In the genomic region with DNA sequence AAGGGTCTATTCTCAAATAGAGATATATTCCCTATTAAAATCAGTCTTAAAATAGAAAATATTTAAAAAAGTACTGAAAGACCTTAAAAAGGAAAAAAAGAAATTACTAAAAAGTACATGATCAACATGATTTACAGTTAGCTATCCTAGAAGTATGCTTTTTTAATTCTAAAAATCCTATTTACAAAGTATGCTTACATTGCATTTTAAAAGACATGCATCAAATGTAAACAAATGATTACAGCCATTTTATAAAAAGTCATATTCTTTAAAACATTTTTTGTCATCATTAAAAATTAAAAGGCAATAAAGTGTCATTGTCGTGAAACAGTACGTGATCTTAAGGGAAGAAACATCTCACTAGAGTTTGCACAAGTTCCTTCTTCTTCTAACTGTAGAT, we compare ENCODE assay signal across 17 cellular contexts. TPM values are rescaled to one million over a fixed set of nuclear protein-coding genes. Genes with fewer than 3 reads are reported as not detected.
DNase-seq lines count a peak whose midpoint lies in the region; FAIRE-seq and TF ChIP-seq lines count a peak whose summit lies in the region.
"Had no signal": no experiment of that assay in that cellular context is flagged by ENCODE, and none has a peak within 500 bp of the region (broad histone marks: within the 10 kb centered on the region; RNA-seq: fewer than 3 reads in every experiment).

No MANE protein-coding gene starts in this region.

- peaks cover 47% of the 10 kb centered on the region for H3K36me3 Mint-ChIP-seq in activated CD4-positive, alpha-beta T cell treated with anti-CD3 and anti-CD28 coated beads, Interleukin-2, amount 10 ng/mL, durations not matched to agents 7 days and 5 days (ENCODE audit: low read depth)

- peak overlapping the region; percentile 19 for H3K4me2 ChIP-seq in endothelial cell of umbilical vein (ENCODE audit: insufficient read depth, low read length)

- H3K4me3 Mint-ChIP-seq in activated CD4-positive, alpha-beta T cell treated with anti-CD3 and anti-CD28 coated beads, Interleukin-2, amount 10 ng/mL, durations not matched to agents 7 days and 5 days: no peak overlapping the region
- H3K4me3 Mint-ChIP-seq: CD4-positive, alpha-beta T cell; H9 had no signal

- H3K4me1 Mint-ChIP-seq in activated CD4-positive, alpha-beta T cell treated with anti-CD3 and anti-CD28 coated beads, Interleukin-2, amount 10 ng/mL, durations not matched to agents 7 days and 5 days: peaks cover 10% of the 10 kb centered on the region
- H3K4me1 Mint-ChIP-seq: H9 had no signal

- no peak overlapping the region for H3K27ac ChIP-seq in endothelial cell of umbilical vein (ENCODE audit: insufficient read depth, low read depth, low read length)

- dilution Hi-C loops in endothelial cell of umbilical vein (cut with MboI; ENCODE audit: extremely low pct_ligation_motif_present, low sequenced_read_pairs): no loop called here

- FAIRE-seq in RCC 7860 (lab: Jason Lieb, UNC) (peak; percentile 29), endothelial cell of umbilical vein (lab: Jason Lieb, UNC) (no peak), urothelium cell line (lab: Jason Lieb, UNC) (no peak)
- FAIRE-seq: GM12878, GM18507 had no signal

- intact Hi-C loops in endothelial cell of umbilical vein (cut with micrococcal nuclease): no loop called here

- H4K20me1 ChIP-seq in endothelial cell of umbilical vein (replicated peaks; ENCODE audit: control insufficient read depth, extremely low read depth, insufficient read depth, low read length): peaks cover 2% of the 10 kb centered on the region

- H3K27ac Mint-ChIP-seq in activated CD4-positive, alpha-beta T cell treated with anti-CD3 and anti-CD28 coated beads, Interleukin-2, amount 10 ng/mL, durations not matched to agents 7 days and 5 days: peak overlapping the region; percentile 14
- H3K27ac Mint-ChIP-seq: CD4-positive, alpha-beta T cell; H9 had no signal

- H3K79me2 ChIP-seq in endothelial cell of umbilical vein (ENCODE audit: control insufficient read depth, insufficient read depth, low read length): peaks cover 49% of the 10 kb centered on the region

- DNase-seq in activated CD4-positive, alpha-beta T cell treated with anti-CD3 and anti-CD28 coated beads, Interleukin-2, amount 10 ng/mL, durations not matched to agents 7 days and 5 days: no peak
- no peak for DNase-seq in activated CD4-positive, alpha-beta T cell treated with anti-CD3 and anti-CD28 coated beads, Interleukin-2, amount 50 U/mL, for 48 hours
- DNase-seq in RCC 7860 (ENCODE audit: low spot score): no peak
- no peak for DNase-seq in endothelial cell of umbilical vein (ENCODE audit: low read depth, low spot score)
- DNase-seq in NCI-H128 (lab: John Stamatoyannopoulos, UW; ENCODE audit: unreplicated experiment): no peak
- no peak for DNase-seq in UCSD-AML1 (lab: John Stamatoyannopoulos, UW; ENCODE audit: unreplicated experiment)
- DNase-seq in urothelium cell line (ENCODE audit: low spot score): no peak
- DNase-seq: 8988T; ACHN; C1 segment of cervical spinal cord; Calu3; CD4-positive, alpha-beta T cell; DMS 273 treated with DMSO at 0.1 percent for 48 hours; GOT3; H9 had no signal

- peaks cover 20 to 46% of the 10 kb centered on the region in 2 experiments for H3K36me3 ChIP-seq in endothelial cell of umbilical vein (ENCODE audit: control insufficient read depth in 2 of 2, extremely low read depth in 1 of 2, insufficient read depth in 2 of 2, low read length in 2 of 2)

- POLR2A ChIA-PET in activated CD4-positive, alpha-beta T cell treated with anti-CD3 and anti-CD28 coated beads, Interleukin-2, amount 10 ng/mL, durations not matched to agents 7 days and 5 days (lab: Charles Lee): no interaction called here
- POLR2A ChIA-PET in endothelial cell of umbilical vein (lab: Charles Lee): no interaction called here

- no peaks in the 10 kb centered on the region for H3K9me3 ChIP-seq in endothelial cell of umbilical vein (replicated peaks; ENCODE audit: control insufficient read depth, insufficient read depth, low read length)

- no peaks in the 10 kb centered on the region for H3K9me3 Mint-ChIP-seq in activated CD4-positive, alpha-beta T cell treated with anti-CD3 and anti-CD28 coated beads, Interleukin-2, amount 10 ng/mL, durations not matched to agents 7 days and 5 days
- H3K9me3 Mint-ChIP-seq: CD4-positive, alpha-beta T cell had no signal

- H3K27me3 Mint-ChIP-seq in activated CD4-positive, alpha-beta T cell treated with anti-CD3 and anti-CD28 coated beads, Interleukin-2, amount 10 ng/mL, durations not matched to agents 7 days and 5 days: no peaks in the 10 kb centered on the region
- H3K27me3 Mint-ChIP-seq: CD4-positive, alpha-beta T cell had no signal

- no peaks in the 10 kb centered on the region for H3K27me3 ChIP-seq in endothelial cell of umbilical vein (ENCODE audit: control insufficient read depth in 2 of 2, insufficient read depth in 2 of 2, low read length in 2 of 2)

- TF ChIP-seq CTCF in endothelial cell of umbilical vein (IDR thresholded peaks at IDR 0.05; ENCODE audit: extremely low read depth in 1 of 2, insufficient read depth in 1 of 2, low read depth in 1 of 2, low read length in 2 of 2): no peak

- no peak overlapping the region for H2AFZ ChIP-seq in endothelial cell of umbilical vein (ENCODE audit: low read depth, low read length)

- no peaks in the 10 kb centered on the region for H3K9me1 ChIP-seq in endothelial cell of umbilical vein (replicated peaks; ENCODE audit: control insufficient read depth, extremely low read depth, insufficient read depth, low read length)

- CTCF ChIA-PET in activated CD4-positive, alpha-beta T cell treated with anti-CD3 and anti-CD28 coated beads, Interleukin-2, amount 10 ng/mL, durations not matched to agents 7 days and 5 days (lab: Charles Lee): interaction anchor here (1.6 kb wide), 1 partner anchor 8 kb away, joined by 7 read pairs; the partner anchor contains the start of gene C1orf52
- CTCF ChIA-PET in endothelial cell of umbilical vein (lab: Charles Lee): interaction anchor here (1.0 kb wide), 1 partner anchor 41 kb away, joined by 3 read pairs; no protein-coding TSS in a partner anchor

- no peak overlapping the region for H3K9ac ChIP-seq in endothelial cell of umbilical vein (replicated peaks; ENCODE audit: extremely low read depth, insufficient read depth, low read length)

- H3K4me3 ChIP-seq in endothelial cell of umbilical vein (replicated peaks in 1 of 3; ENCODE audit: insufficient read depth in 1 of 3, low read depth in 1 of 3, low read length in 3 of 3): no peak overlapping the region
- H3K4me3 ChIP-seq: GM12878 had no signal

- BruUV-seq in endothelial cell of umbilical vein (replicated peaks; lab: Mats Ljungman, UMichigan): no TSS peak

- no peak for TF ChIP-seq POLR2A in endothelial cell of umbilical vein (IDR thresholded peaks at IDR 0.05; ENCODE audit: low read depth, low read length)

- H3K4me1 ChIP-seq in endothelial cell of umbilical vein (ENCODE audit: control insufficient read depth, extremely low read depth, insufficient read depth, low read length): peaks cover 21% of the 10 kb centered on the region

TF ChIP-seq in endothelial cell of umbilical vein, 7 proteins besides CTCF, POLR2A, EP300 and RAD21:
- no peak for TF ChIP-seq FOS (IDR thresholded peaks at IDR 0.05; ENCODE audit: borderline replicate concordance, insufficient read depth, low read length)

RNA-seq across cellular contexts. Expression of gene C1orf52, which starts 7.9 kb away (rescaled TPM):
- 10 to 100 TPM; 24.5 to 26.4 TPM for total RNA-seq in activated CD4-positive, alpha-beta T cell treated with anti-CD3 and anti-CD28 coated beads, Interleukin-2, amount 10 ng/mL, durations not matched to agents 7 days and 5 days
- total RNA-seq in endothelial cell of umbilical vein: 26.7 and 29.1 TPM in 2 replicates
- polyA plus RNA-seq in endothelial cell of umbilical vein: 22.7 and 23.1 TPM in 2 replicates
- polyA plus RNA-seq in endothelial cell of umbilical vein (2011; cell fraction: cytosol; rRNA removed): 16.6 and 24.4 TPM in 2 replicates
- polyA plus RNA-seq in endothelial cell of umbilical vein (2011; cell fraction: nucleus; rRNA removed): 36.8 and 37.9 TPM in 2 replicates
- 24.0 and 26.5 TPM in 2 replicates for polyA plus RNA-seq in endothelial cell of umbilical vein (2012)
- polyA minus RNA-seq in endothelial cell of umbilical vein: 14.5 and 16.4 TPM in 2 replicates
- polyA minus RNA-seq in endothelial cell of umbilical vein (2011; cell fraction: cytosol; rRNA and poly(A)+ RNA removed): 9.8 TPM
- 25.7 and 39.7 TPM in 2 replicates for polyA minus RNA-seq in endothelial cell of umbilical vein (2011; cell fraction: nucleus; rRNA and poly(A)+ RNA removed)

RNA-seq across cellular contexts. Expression of gene BCL10, which starts 9.1 kb away (rescaled TPM):
- total RNA-seq in activated CD4-positive, alpha-beta T cell treated with anti-CD3 and anti-CD28 coated beads, Interleukin-2, amount 10 ng/mL, durations not matched to agents 7 days and 5 days: 10 to 100 TPM; 26.3 to 29.9 TPM
- 74.5 and 78.6 TPM in 2 replicates for total RNA-seq in endothelial cell of umbilical vein
- 16.1 and 21.5 TPM in 2 replicates for polyA plus RNA-seq in endothelial cell of umbilical vein
- 19.8 and 20.6 TPM in 2 replicates for polyA plus RNA-seq in endothelial cell of umbilical vein (2011; cell fraction: cytosol; rRNA removed)
- 20.5 and 20.7 TPM in 2 replicates for polyA plus RNA-seq in endothelial cell of umbilical vein (2011; cell fraction: nucleus; rRNA removed)
- polyA plus RNA-seq in endothelial cell of umbilical vein (2012): 34.1 and 55.5 TPM in 2 replicates
- polyA minus RNA-seq in endothelial cell of umbilical vein: 34.3 and 40.4 TPM in 2 replicates
- polyA minus RNA-seq in endothelial cell of umbilical vein (2011; cell fraction: cytosol; rRNA and poly(A)+ RNA removed): 9.3 TPM
- polyA minus RNA-seq in endothelial cell of umbilical vein (2011; cell fraction: nucleus; rRNA and poly(A)+ RNA removed): 62.3 and 75.3 TPM in 2 replicates
